In the genomic region with DNA sequence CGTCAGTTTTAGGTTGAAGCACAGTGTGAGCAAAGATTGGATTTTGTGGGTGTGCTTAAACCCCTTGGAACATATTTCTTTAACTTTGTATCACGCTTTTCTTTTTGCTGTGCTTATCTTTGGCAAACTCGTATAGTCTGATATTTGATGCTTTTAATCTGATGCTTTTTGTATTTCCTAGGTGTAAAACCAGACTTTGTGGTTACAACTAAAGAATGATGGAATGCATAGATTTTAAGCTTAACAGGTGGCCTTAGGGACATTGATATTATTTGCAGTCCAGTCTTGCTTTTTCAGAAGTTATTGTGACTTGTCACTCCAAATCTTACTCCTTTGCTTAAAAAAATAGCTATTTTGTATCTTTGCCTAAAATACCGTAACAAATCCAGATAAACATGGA, we compare ENCODE assay signal across 1 cellular context.
TF ChIP-seq lines count a peak whose summit lies in the region.

No MANE protein-coding gene starts in this region.

TF ChIP-seq in H1, 55 proteins besides CTCF, POLR2A, EP300 and RAD21:
- TF ChIP-seq CEBPB (IDR thresholded peaks at IDR 0.05; ENCODE audit: low read depth, low read length) (no peak), SUZ12 (IDR thresholded peaks at IDR 0.05; ENCODE audit: low read length) (no peak), CBX8 (IDR thresholded peaks at IDR 0.05; ENCODE audit: borderline replicate concordance, low read depth, low read length) (no peak), SP1 (IDR thresholded peaks at IDR 0.05; ENCODE audit: low read depth, low read length) (no peak), POU5F1 (IDR thresholded peaks at IDR 0.05; ENCODE audit: low read depth, low read length) (no peak)
